24 cellular contexts compared by ENCODE assay signal in the genomic region with DNA sequence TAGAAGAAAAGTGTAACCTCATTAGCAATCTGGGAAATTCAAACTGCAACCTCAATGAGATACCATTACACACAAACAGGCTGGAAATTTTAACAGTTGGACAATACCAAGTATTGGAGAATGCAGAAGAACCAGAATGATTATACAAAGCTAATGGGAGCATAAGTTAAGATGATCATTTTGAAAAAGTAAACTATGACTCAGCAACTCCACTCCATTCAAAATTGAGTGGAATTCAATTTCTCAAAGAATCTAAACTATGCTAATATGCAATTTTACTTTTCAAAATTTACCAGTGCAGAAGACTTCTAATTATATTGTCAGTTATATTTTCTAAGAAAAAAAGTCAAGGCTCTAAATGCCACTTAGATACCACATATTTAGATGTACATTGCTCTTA.
"Had no signal": no experiment of that assay in that cellular context is flagged by ENCODE, and none has a peak within 500 bp of the region (broad histone marks: within the 10 kb centered on the region; RNA-seq: fewer than 3 reads in every experiment).

No MANE protein-coding gene starts in this region.

- H3K27ac ChIP-seq: left ventricle myocardium inferior, stomach, transverse colon, vagina had no signal

- H3K36me3 Mint-ChIP-seq: activated naive CD8-positive, alpha-beta T cell treated with anti-CD3 and anti-CD28 coated beads, Interleukin-2, amount 10 ng/mL, durations not matched to agents 7 days and 5 days had no signal

- H3K27me3 ChIP-seq: stomach, transverse colon, vagina had no signal

- H3K9me3 ChIP-seq: left ventricle myocardium inferior, stomach, transverse colon, vagina had no signal

- ATAC-seq: naive thymus-derived CD4-positive, alpha-beta T cell; sciatic nerve; stimulated activated memory B cell treated with anti-CD40 and anti-IgM and Interleukin-4, amounts not matched to agents 10 μg/mL and 1 μg/mL and 100 μg/mL, for 72 hours had no signal

- H3K4me3 ChIP-seq: left ventricle myocardium inferior, stomach, transverse colon, vagina had no signal

- DNase-seq: activated CD4-positive, alpha-beta T cell treated with anti-CD3 and anti-CD28 coated beads for 1 hour; activated CD8-positive, alpha-beta memory T cell treated with anti-CD3 and anti-CD28 coated beads for 24 hours; activated CD8-positive, alpha-beta memory T cell treated with anti-CD3 and anti-CD28 coated beads, Interleukin-2, amount 50 U/mL, for 4 hours; activated naive CD4-positive, alpha-beta T cell treated with anti-CD3 and anti-CD28 coated beads for 36 hours; activated naive CD8-positive, alpha-beta T cell treated with anti-CD3 and anti-CD28 coated beads, Interleukin-2, amount 10 ng/mL, durations not matched to agents 7 days and 5 days; activated T-cell treated with anti-CD3 and anti-CD28 coated beads, Interleukin-2, amount 50 U/mL, for 24 hours; amygdala; cerebellar nuclear complex; cortex of kidney; foreskin melanocyte; immature natural killer cell; kidney glomerular epithelial cell; left ventricle myocardium inferior; naive thymus-derived CD4-positive, alpha-beta T cell; occipital lobe; posterior cingulate gyrus; small intestine; stomach; T-helper 9 cell; transverse colon had no signal

- H3K27ac Mint-ChIP-seq: activated naive CD4-positive, alpha-beta T cell treated with anti-CD3 and anti-CD28 coated beads for 36 hours; activated naive CD8-positive, alpha-beta T cell treated with anti-CD3 and anti-CD28 coated beads, Interleukin-2, amount 10 ng/mL, durations not matched to agents 7 days and 5 days; activated T-cell treated with anti-CD3 and anti-CD28 coated beads, Interleukin-2, amount 50 U/mL, for 24 hours; immature natural killer cell; naive thymus-derived CD4-positive, alpha-beta T cell; stimulated activated memory B cell treated with anti-CD40 and anti-IgM and Interleukin-4, amounts not matched to agents 10 μg/mL and 1 μg/mL and 100 μg/mL, for 72 hours had no signal

- H3K4me1 Mint-ChIP-seq: activated naive CD8-positive, alpha-beta T cell treated with anti-CD3 and anti-CD28 coated beads, Interleukin-2, amount 10 ng/mL, durations not matched to agents 7 days and 5 days; immature natural killer cell; naive thymus-derived CD4-positive, alpha-beta T cell; neural crest cell; stimulated activated memory B cell treated with anti-CD40 and anti-IgM and Interleukin-4, amounts not matched to agents 10 μg/mL and 1 μg/mL and 100 μg/mL, for 72 hours had no signal

- H3K4me3 Mint-ChIP-seq: activated naive CD4-positive, alpha-beta T cell treated with anti-CD3 and anti-CD28 coated beads for 36 hours; activated naive CD8-positive, alpha-beta T cell treated with anti-CD3 and anti-CD28 coated beads, Interleukin-2, amount 10 ng/mL, durations not matched to agents 7 days and 5 days; activated T-cell treated with anti-CD3 and anti-CD28 coated beads, Interleukin-2, amount 50 U/mL, for 24 hours; immature natural killer cell; naive thymus-derived CD4-positive, alpha-beta T cell; neural crest cell; stimulated activated memory B cell treated with anti-CD40 and anti-IgM and Interleukin-4, amounts not matched to agents 10 μg/mL and 1 μg/mL and 100 μg/mL, for 72 hours had no signal

- H3K4me1 ChIP-seq: left ventricle myocardium inferior, stomach, transverse colon, vagina had no signal

- H3K9me3 Mint-ChIP-seq: activated naive CD4-positive, alpha-beta T cell treated with anti-CD3 and anti-CD28 coated beads for 36 hours; activated naive CD8-positive, alpha-beta T cell treated with anti-CD3 and anti-CD28 coated beads, Interleukin-2, amount 10 ng/mL, durations not matched to agents 7 days and 5 days; activated T-cell treated with anti-CD3 and anti-CD28 coated beads, Interleukin-2, amount 50 U/mL, for 24 hours; immature natural killer cell; naive thymus-derived CD4-positive, alpha-beta T cell; neural crest cell; stimulated activated memory B cell treated with anti-CD40 and anti-IgM and Interleukin-4, amounts not matched to agents 10 μg/mL and 1 μg/mL and 100 μg/mL, for 72 hours had no signal

- H3K36me3 ChIP-seq: left ventricle myocardium inferior, stomach, transverse colon, vagina had no signal

- H3K27me3 Mint-ChIP-seq: activated T-cell treated with anti-CD3 and anti-CD28 coated beads, Interleukin-2, amount 50 U/mL, for 24 hours; naive thymus-derived CD4-positive, alpha-beta T cell; stimulated activated memory B cell treated with anti-CD40 and anti-IgM and Interleukin-4, amounts not matched to agents 10 μg/mL and 1 μg/mL and 100 μg/mL, for 72 hours had no signal
